ENCODE assay signal across 1 cellular context in the genomic region with DNA sequence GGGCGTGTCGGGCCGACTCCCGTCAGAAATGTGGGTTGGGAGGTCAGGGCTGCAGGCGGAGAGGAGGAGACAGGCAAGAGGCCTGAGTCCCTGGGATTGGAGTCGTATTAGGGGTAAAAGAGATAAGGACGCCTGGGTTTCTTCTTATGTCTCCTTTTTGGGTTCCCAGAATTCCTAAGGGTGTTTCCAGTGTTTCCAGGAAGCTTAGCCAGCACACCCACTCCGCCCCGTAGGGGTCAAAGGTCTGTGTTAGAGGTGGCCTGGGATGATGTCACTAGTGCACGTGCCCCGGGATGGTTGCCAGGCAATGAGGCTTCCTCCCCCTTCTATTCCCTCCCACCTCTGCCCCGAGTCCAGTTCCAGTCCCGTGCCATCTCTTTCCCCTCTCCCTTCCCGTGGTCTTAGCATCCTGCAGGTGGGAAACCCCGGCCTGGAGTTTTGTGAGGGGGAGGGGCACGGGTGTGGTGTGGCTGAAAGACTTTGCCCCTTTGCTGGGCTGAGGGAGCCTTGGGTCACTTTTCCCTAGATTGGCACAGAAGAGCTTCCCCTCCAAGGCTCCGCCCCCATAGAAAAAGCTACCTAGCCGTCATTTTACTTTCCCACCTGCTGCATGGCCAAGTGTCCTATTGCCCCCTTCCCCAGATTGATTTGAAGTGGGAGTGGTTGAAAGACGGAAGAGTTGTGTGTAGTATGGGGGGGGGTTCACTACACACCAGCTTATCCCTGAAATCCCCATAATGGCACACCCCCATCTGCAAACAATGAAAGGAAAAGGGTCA.
TF ChIP-seq lines count a peak whose summit lies in the region.

No MANE protein-coding gene starts in this region.

TF ChIP-seq in K562, 482 proteins besides CTCF, POLR2A, EP300 and RAD21 (continued from another document and continues in another):
- TF ChIP-seq GTF2B (IDR thresholded peaks at IDR 0.05; ENCODE audit: extremely low read depth, insufficient read length), result no peak
- TF ChIP-seq ZNF764 (CRISPR knock-in tag; IDR thresholded peaks at IDR 0.05; ENCODE audit: low read depth), result no peak
- TF ChIP-seq, protein P1, sequence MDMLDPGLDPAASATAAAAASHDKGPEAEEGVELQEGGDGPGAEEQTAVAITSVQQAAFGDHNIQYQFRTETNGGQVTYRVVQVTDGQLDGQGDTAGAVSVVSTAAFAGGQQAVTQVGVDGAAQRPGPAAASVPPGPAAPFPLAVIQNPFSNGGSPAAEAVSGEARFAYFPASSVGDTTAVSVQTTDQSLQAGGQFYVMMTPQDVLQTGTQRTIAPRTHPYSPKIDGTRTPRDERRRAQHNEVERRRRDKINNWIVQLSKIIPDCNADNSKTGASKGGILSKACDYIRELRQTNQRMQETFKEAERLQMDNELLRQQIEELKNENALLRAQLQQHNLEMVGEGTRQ (CRISPR knock-in tag; IDR thresholded peaks at IDR 0.05), result peak; percentile 81
- no peak for TF ChIP-seq FIP1L1 (IDR thresholded peaks at IDR 0.05; ENCODE audit: low read depth, low read length, poor library complexity, severe bottlenecking)
- no peak for TF ChIP-seq MIER1 (IDR thresholded peaks at IDR 0.05; ENCODE audit: low read depth)
- TF ChIP-seq PYGO2 (tag; IDR thresholded peaks at IDR 0.05), result no peak
- peak; percentile 95 for TF ChIP-seq TAF9B (IDR thresholded peaks at IDR 0.05; ENCODE audit: partially characterized antibody)
- TF ChIP-seq RBM25 (IDR thresholded peaks at IDR 0.05; ENCODE audit: low read depth, low read length, severe bottlenecking), result no peak
- TF ChIP-seq, protein P2, sequence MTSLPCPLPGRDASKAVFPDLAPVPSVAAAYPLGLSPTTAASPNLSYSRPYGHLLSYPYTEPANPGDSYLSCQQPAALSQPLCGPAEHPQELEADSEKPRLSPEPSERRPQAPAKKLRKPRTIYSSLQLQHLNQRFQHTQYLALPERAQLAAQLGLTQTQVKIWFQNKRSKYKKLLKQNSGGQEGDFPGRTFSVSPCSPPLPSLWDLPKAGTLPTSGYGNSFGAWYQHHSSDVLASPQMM (CRISPR knock-in tag; IDR thresholded peaks at IDR 0.05), result no peak
- TF ChIP-seq ZBED1 (IDR thresholded peaks at IDR 0.05), result peak; percentile 64; the same call in 1 of the 2 replicates
- TF ChIP-seq CBFA2T2 (conservative IDR thresholded peaks at IDR 0.05), result no peak
- TF ChIP-seq ZNF780A (CRISPR knock-in tag; IDR thresholded peaks at IDR 0.05), result no peak
- no peak for TF ChIP-seq ZNF133 (CRISPR knock-in tag; IDR thresholded peaks at IDR 0.05)
- TF ChIP-seq KAT2B (IDR thresholded peaks at IDR 0.05; ENCODE audit: low read depth, low read length), result no peak
- no peak for TF ChIP-seq ZNF696 (CRISPR knock-in tag; conservative IDR thresholded peaks at IDR 0.05)
- no peak for TF ChIP-seq HOMEZ (CRISPR knock-in tag; IDR thresholded peaks at IDR 0.05)
- TF ChIP-seq POLR3G (IDR thresholded peaks at IDR 0.05; ENCODE audit: extremely low read depth, insufficient read length, insufficient replicate concordance), result no peak
- TF ChIP-seq SMAD3 (CRISPR knock-in tag; conservative IDR thresholded peaks at IDR 0.05), result no peak
- TF ChIP-seq ZBTB11 (CRISPR knock-in tag; IDR thresholded peaks at IDR 0.05), result no peak
- TF ChIP-seq ZNF512 (tag; IDR thresholded peaks at IDR 0.05), result no peak
- no peak for TF ChIP-seq SRF (CRISPR knock-in tag; IDR thresholded peaks at IDR 0.05)
- TF ChIP-seq ZNF778 (CRISPR knock-in tag; IDR thresholded peaks at IDR 0.05), result no peak
- TF ChIP-seq FOXJ3 (CRISPR knock-in tag; IDR thresholded peaks at IDR 0.05), result no peak
- no peak for TF ChIP-seq WHSC1 (IDR thresholded peaks at IDR 0.05; ENCODE audit: low read length)
- TF ChIP-seq KLF6 (CRISPR knock-in tag; IDR thresholded peaks at IDR 0.05; ENCODE audit: borderline replicate concordance), result no peak
- TF ChIP-seq ZNF3 (CRISPR knock-in tag; IDR thresholded peaks at IDR 0.05), result no peak
- TF ChIP-seq, protein P3, sequence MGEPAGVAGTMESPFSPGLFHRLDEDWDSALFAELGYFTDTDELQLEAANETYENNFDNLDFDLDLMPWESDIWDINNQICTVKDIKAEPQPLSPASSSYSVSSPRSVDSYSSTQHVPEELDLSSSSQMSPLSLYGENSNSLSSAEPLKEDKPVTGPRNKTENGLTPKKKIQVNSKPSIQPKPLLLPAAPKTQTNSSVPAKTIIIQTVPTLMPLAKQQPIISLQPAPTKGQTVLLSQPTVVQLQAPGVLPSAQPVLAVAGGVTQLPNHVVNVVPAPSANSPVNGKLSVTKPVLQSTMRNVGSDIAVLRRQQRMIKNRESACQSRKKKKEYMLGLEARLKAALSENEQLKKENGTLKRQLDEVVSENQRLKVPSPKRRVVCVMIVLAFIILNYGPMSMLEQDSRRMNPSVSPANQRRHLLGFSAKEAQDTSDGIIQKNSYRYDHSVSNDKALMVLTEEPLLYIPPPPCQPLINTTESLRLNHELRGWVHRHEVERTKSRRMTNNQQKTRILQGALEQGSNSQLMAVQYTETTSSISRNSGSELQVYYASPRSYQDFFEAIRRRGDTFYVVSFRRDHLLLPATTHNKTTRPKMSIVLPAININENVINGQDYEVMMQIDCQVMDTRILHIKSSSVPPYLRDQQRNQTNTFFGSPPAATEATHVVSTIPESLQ (CRISPR knock-in tag; IDR thresholded peaks at IDR 0.05), result no peak
- no peak for TF ChIP-seq STAT6 (CRISPR knock-in tag; IDR thresholded peaks at IDR 0.05)
- TF ChIP-seq SMAD4 (CRISPR knock-in tag; conservative IDR thresholded peaks at IDR 0.05), result peak; percentile 89
- TF ChIP-seq, protein P4, sequence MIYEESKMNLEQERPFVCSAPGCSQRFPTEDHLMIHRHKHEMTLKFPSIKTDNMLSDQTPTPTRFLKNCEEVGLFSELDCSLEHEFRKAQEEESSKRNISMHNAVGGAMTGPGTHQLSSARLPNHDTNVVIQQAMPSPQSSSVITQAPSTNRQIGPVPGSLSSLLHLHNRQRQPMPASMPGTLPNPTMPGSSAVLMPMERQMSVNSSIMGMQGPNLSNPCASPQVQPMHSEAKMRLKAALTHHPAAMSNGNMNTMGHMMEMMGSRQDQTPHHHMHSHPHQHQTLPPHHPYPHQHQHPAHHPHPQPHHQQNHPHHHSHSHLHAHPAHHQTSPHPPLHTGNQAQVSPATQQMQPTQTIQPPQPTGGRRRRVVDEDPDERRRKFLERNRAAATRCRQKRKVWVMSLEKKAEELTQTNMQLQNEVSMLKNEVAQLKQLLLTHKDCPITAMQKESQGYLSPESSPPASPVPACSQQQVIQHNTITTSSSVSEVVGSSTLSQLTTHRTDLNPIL (CRISPR knock-in tag; IDR thresholded peaks at IDR 0.05), result no peak
- TF ChIP-seq ZNF311 (CRISPR knock-in tag; IDR thresholded peaks at IDR 0.05), result no peak
- peak; percentile 55; the same call in 1 of the 2 replicates for TF ChIP-seq ZEB2 (IDR thresholded peaks at IDR 0.05)
- TF ChIP-seq TOE1 (IDR thresholded peaks at IDR 0.05; ENCODE audit: borderline replicate concordance), result peak; percentile 95
- no peak for TF ChIP-seq TOE1 (CRISPR knock-in tag; IDR thresholded peaks at IDR 0.05; ENCODE audit: borderline replicate concordance, low read depth)
- peak in 1 of 2 experiments; percentile 70; a peak in 2 of 4 replicates for TF ChIP-seq FOXK2 (conservative IDR thresholded peaks at IDR 0.05 in 1 of 2, IDR thresholded peaks at IDR 0.05 in 1 of 2; ENCODE audit: low read depth in 2 of 2)
- TF ChIP-seq MED1 (CRISPR knock-in tag; IDR thresholded peaks at IDR 0.05; ENCODE audit: borderline replicate concordance), result no peak
- TF ChIP-seq MTA2 (IDR thresholded peaks at IDR 0.05; ENCODE audit: low read depth), result no peak; the same call in 1 of the 2 replicates
- peak; percentile 25 for TF ChIP-seq SETDB1 (IDR thresholded peaks at IDR 0.05; ENCODE audit: low read length)
- TF ChIP-seq ZNF41 (CRISPR knock-in tag; conservative IDR thresholded peaks at IDR 0.05), result no peak
- no peak for TF ChIP-seq ZNF347 (CRISPR knock-in tag; IDR thresholded peaks at IDR 0.05; ENCODE audit: low read depth)
- TF ChIP-seq ZNF830 (CRISPR knock-in tag; IDR thresholded peaks at IDR 0.05), result no peak
- no peak for TF ChIP-seq ZBTB33 (CRISPR knock-in tag; IDR thresholded peaks at IDR 0.05)
- TF ChIP-seq KDM2B (CRISPR knock-in tag; IDR thresholded peaks at IDR 0.05), result no peak
- no peak for TF ChIP-seq ZNF197 (CRISPR knock-in tag; IDR thresholded peaks at IDR 0.05; ENCODE audit: low read depth)
- TF ChIP-seq ZFP36 (IDR thresholded peaks at IDR 0.05; ENCODE audit: low read depth, low read length, partially characterized antibody), result no peak
- TF ChIP-seq NELFE (IDR thresholded peaks at IDR 0.05; ENCODE audit: insufficient read depth, insufficient read length), result no peak
- no peak for TF ChIP-seq ZNF551 (CRISPR knock-in tag; IDR thresholded peaks at IDR 0.05)
- TF ChIP-seq ESRRA (IDR thresholded peaks at IDR 0.05; ENCODE audit: borderline replicate concordance, low read depth), result peak; percentile 69; the same call in 1 of the 2 replicates
